Comparison of ENCODE assay signal across 8 cellular contexts in genomic region chr1:201194046-201194445, GRCh38. TPM values are rescaled to one million over a fixed set of nuclear protein-coding genes. Genes with fewer than 3 reads are reported as not detected.
"Had no signal": no experiment of that assay in that cellular context is flagged by ENCODE, and none has a peak within 500 bp of the region (broad histone marks: within the 10 kb centered on the region; RNA-seq: fewer than 3 reads in every experiment).

No MANE protein-coding gene starts in this region.

- H2AFZ ChIP-seq: GM23248 had no signal

- H3K4me2 ChIP-seq: KMS-11 had no signal

- H3K9ac ChIP-seq: GM23248, KMS-11 had no signal

- FAIRE-seq: HTR-8/SVneo had no signal

- H3K27ac ChIP-seq: GM23248, KMS-11 had no signal

- DNase-seq: GM23248, GOT3, H7, HCEC 1CT, KBM-7 had no signal

- H3K4me3 ChIP-seq: GM23248 had no signal

RNA-seq across cellular contexts. Expression of gene IGFN1, which starts 3.4 kb away (rescaled TPM):
- total RNA-seq: GM23248 had no signal
- polyA plus RNA-seq: GM23248, IgD-negative memory B cell had no signal
